ENCODE assay signal across 8 cellular contexts in the genomic region with DNA sequence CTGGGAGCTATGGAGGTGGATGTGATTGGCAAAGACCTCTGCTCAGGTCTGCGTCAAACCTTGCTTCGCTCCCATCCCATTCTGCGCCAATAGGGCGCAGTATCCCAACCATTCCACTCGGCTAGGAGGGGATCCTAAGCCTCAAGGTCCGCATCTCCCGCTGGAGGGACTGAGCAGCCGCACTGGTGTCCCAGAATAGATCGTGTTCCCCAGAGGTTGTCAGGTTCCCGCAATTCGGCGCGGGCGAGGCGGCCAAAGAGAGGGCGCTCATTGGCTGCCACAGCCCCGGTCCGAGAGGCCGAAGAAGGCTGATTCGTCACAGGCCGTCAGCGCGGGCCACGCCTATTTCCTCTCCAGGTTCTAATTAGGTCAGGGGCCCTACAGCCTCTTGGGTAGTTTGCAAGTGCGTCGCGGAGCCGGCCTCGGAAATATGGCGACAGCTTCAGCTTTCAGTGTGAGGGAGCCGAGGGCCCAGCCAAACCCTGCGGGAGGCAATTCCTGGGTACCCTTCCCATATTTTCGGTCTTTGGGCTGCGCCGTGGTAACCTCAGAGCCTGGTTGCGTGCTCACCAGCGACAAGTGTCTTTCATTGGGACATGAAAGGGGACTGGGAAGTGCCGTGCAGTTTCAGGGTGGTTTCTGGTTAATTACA. TPM values are rescaled to one million over a fixed set of nuclear protein-coding genes. Genes with fewer than 3 reads are reported as not detected.
A peak's percentile ranks its signal among the peaks of the same experiment; 100 is the strongest.
DNase-seq lines count a peak whose midpoint lies in the region; ATAC-seq and TF ChIP-seq lines count a peak whose summit lies in the region.

No MANE protein-coding gene starts in this region.

- H2BK15ac ChIP-seq in IMR-90 (ENCODE audit: low read depth, low read length), result peak overlapping the region; percentile 70; the same call in 1 of the 3 replicates

- TF ChIP-seq POLR2A in IMR-90 (IDR thresholded peaks at IDR 0.05; ENCODE audit: low read depth, low read length), result peak; percentile 67
- peak; percentile 68 for TF ChIP-seq POLR2A in testis (IDR thresholded peaks at IDR 0.05)

- H3K79me1 ChIP-seq in IMR-90 (ENCODE audit: low read depth in 1 of 2, low read length in 2 of 2), result peaks cover 0 to 8% of the 10 kb centered on the region in 2 experiments; a peak in 2 of 4 replicates

- H3K9me3 ChIP-seq in IMR-90 (ENCODE audit: control insufficient read depth, insufficient read depth, low read length) (no peaks in the 10 kb centered on the region), osteoblast (ENCODE audit: low read depth, low read length) (peaks cover 3% of the 10 kb centered on the region), testis (no peaks in the 10 kb centered on the region)

- H3K4me1 ChIP-seq in IMR-90 (ENCODE audit: control insufficient read depth, insufficient read depth, low read length) (peaks cover 6% of the 10 kb centered on the region; the same call in 1 of the 2 replicates), osteoblast (ENCODE audit: insufficient read depth, low read length) (peaks cover 26% of the 10 kb centered on the region), testis (peaks cover 5% of the 10 kb centered on the region)

- POLR2A ChIA-PET in IMR-90 (lab: Charles Lee; ENCODE audit: unreplicated experiment), result no interaction called here

- 0 out of 2 replicates have a peak, but pooled peaks have one; percentile 12 for TF ChIP-seq CTCF in IMR-90 (conservative IDR thresholded peaks at IDR 0.05; ENCODE audit: low read depth, low read length)
- no peak for TF ChIP-seq CTCF in osteoblast (IDR thresholded peaks at IDR 0.05; ENCODE audit: extremely low read depth, low read depth, low read length)
- peak in 1 of 3 experiments; percentile 24 for TF ChIP-seq CTCF in testis (IDR thresholded peaks at IDR 0.05)

- dilution Hi-C loops in IMR-90 (cut with HindIII; ENCODE audit: low sequenced_read_pairs, unreplicated experiment), result no loop called here

- CTCF ChIA-PET in IMR-90 (lab: Yijun Ruan, JAX), result interaction anchor here (0.6 to 3.8 kb wide), 6 partner anchors 9 to 168 kb away, joined by 3 to 18 read pairs (median 4); partner anchors contain the start of genes CCDC184 and PFKM

- ATAC-seq in GM21515 (IDR thresholded peaks at IDR 0.05; ENCODE audit: unreplicated experiment) (peak; percentile 100), IMR-90 (ENCODE audit: low read depth) (peak; percentile 92)

- peak overlapping the region; percentile 86 for H2AK9ac ChIP-seq in IMR-90 (replicated peaks; ENCODE audit: low read depth, low read length, poor library complexity)

- H2BK20ac ChIP-seq in IMR-90 (ENCODE audit: low read depth, low read length), result peak overlapping the region; percentile 37; the same call in 1 of the 2 replicates

- peak overlapping the region; percentile 99 for H4K8ac ChIP-seq in IMR-90 (ENCODE audit: low read depth in 2 of 2, low read length in 2 of 2)

- TF ChIP-seq RAD21 in IMR-90 (IDR thresholded peaks at IDR 0.05; ENCODE audit: low read length), result no peak

- peak overlapping the region; percentile 81 for H3K18ac ChIP-seq in IMR-90 (ENCODE audit: low read depth, low read length)

- H3K36me3 ChIP-seq in IMR-90 (ENCODE audit: control insufficient read depth, insufficient read depth, low read length), result no peaks in the 10 kb centered on the region
- H3K36me3 ChIP-seq in osteoblast (ENCODE audit: insufficient read depth, low read length), result no peaks in the 10 kb centered on the region
- H3K36me3 ChIP-seq in testis (ENCODE audit: low read depth, missing control alignments), result no peaks in the 10 kb centered on the region

- H3K27ac ChIP-seq in IMR-90 (ENCODE audit: insufficient read depth, low read length) (peak overlapping the region; percentile 77), osteoblast (ENCODE audit: low read depth, low read length) (peak overlapping the region; percentile 94), testis (peak overlapping the region; percentile 96 to 98)

- H3K4ac ChIP-seq in IMR-90 (ENCODE audit: low read depth, low read length), result peak overlapping the region; percentile 94

- peak overlapping the region; percentile 49 for H2AK5ac ChIP-seq in IMR-90 (ENCODE audit: low read depth, low read length)

- no TSS peak for BruUV-seq in IMR-90 (replicated peaks; lab: Mats Ljungman, UMichigan)

- in situ Hi-C loops in IMR-90 (cut with MboI; ENCODE audit: low sequenced_read_pairs), result no loop called here

- no peaks in the 10 kb centered on the region for H3K79me2 ChIP-seq in osteoblast (ENCODE audit: insufficient read depth, low read length)

- intact Hi-C loops in IMR-90 (cut with micrococcal nuclease) (loop anchor here (5.0 kb wide), 2 partner anchors 154 to 614 kb away; partner anchors contain the start of gene ZNF641), testis (cut with DNase I; ENCODE audit: low total_unique reads) (no loop called here)

- peak overlapping the region; percentile 93 for H3K4me2 ChIP-seq in IMR-90 (ENCODE audit: low read depth, low read length)
- peak overlapping the region; percentile 95 for H3K4me2 ChIP-seq in osteoblast (ENCODE audit: insufficient read depth, low read length)

- DNase-seq in DMS114 treated with DMSO at 0.1 percent for 48 hours (lab: John Stamatoyannopoulos, UW; ENCODE audit: unreplicated experiment) (peak; percentile 85), IMR-90 (peak; percentile 87), SK-N-DZ (ENCODE audit: low spot score) (peak; percentile 98), glomerular visceral epithelial cell (ENCODE audit: extremely low spot score) (peak; percentile 81), osteoblast (ENCODE audit: insufficient read length, low spot score, missing footprints) (peak; percentile 96), testis (peak; percentile 99)
- DNase-seq in activated naive CD4-positive, alpha-beta T cell treated with anti-CD3 and anti-CD28 coated beads, Interleukin-2, amount 50 U/mL, for 16 hours, result peak; percentile 87

- H3K27me3 ChIP-seq in IMR-90 (ENCODE audit: control insufficient read depth, insufficient read depth, low read length) (peaks cover 7% of the 10 kb centered on the region), osteoblast (ENCODE audit: insufficient read depth, low read length) (peaks cover 12% of the 10 kb centered on the region), testis (no peaks in the 10 kb centered on the region)

- 0 out of 2 replicates have a peak overlapping the region, but pooled peaks have one; percentile 71 for H3K56ac ChIP-seq in IMR-90 (ENCODE audit: extremely low read depth, insufficient read depth, low read length)

- peak overlapping the region; percentile 97 for H3K14ac ChIP-seq in IMR-90 (replicated peaks; ENCODE audit: low read depth, low read length)

- H2BK120ac ChIP-seq in IMR-90 (ENCODE audit: low read depth, low read length), result peak overlapping the region; percentile 66

- H3K4me3 ChIP-seq in IMR-90 (ENCODE audit: insufficient read depth, low read depth, low read length), result peak overlapping the region; percentile 55
- H3K4me3 ChIP-seq in osteoblast (ENCODE audit: insufficient read depth, low read length), result peak overlapping the region; percentile 95
- peak overlapping the region; percentile 76 to 88 for H3K4me3 ChIP-seq in testis

- peaks cover 3% of the 10 kb centered on the region; the same call in 1 of the 2 replicates for H3K9me1 ChIP-seq in IMR-90 (ENCODE audit: insufficient read depth, low read length)

- peak overlapping the region; percentile 80 for H3K9ac ChIP-seq in IMR-90 (ENCODE audit: low read depth, low read length)

- peak overlapping the region; percentile 90 for H4K5ac ChIP-seq in IMR-90 (ENCODE audit: low read depth, low read length)

- peak overlapping the region; percentile 96 for H4K91ac ChIP-seq in IMR-90 (ENCODE audit: insufficient read depth, low read depth, low read length)

- H2AFZ ChIP-seq in IMR-90 (replicated peaks; ENCODE audit: low read length, poor library complexity) (peak overlapping the region; percentile 96), osteoblast (ENCODE audit: low read length) (peak overlapping the region; percentile 100)

- peak overlapping the region; percentile 97 for H3K23ac ChIP-seq in IMR-90 (ENCODE audit: low read depth, low read length)

- peak overlapping the region; percentile 47 for H2BK5ac ChIP-seq in IMR-90 (ENCODE audit: low read depth, low read length, poor library complexity, severe bottlenecking)

- no peaks in the 10 kb centered on the region for H4K20me1 ChIP-seq in IMR-90 (ENCODE audit: insufficient read depth, low read length)
- no peaks in the 10 kb centered on the region for H4K20me1 ChIP-seq in osteoblast (ENCODE audit: insufficient read depth, low read length)

- 1% methylated on average over 31 of the region's 38 CpGs; no CpG with 5 or more reads in 1 of the 2 experiments for WGBS in IMR-90 (ENCODE audit: extremely low coverage in 2 of 2, insufficient read length in 1 of 2), 2 experiments
- 2% methylated on average over 25 to 37 of the region's 38 CpGs for WGBS in testis, 2 donors

TF ChIP-seq in IMR-90, 13 proteins besides CTCF, POLR2A, EP300 and RAD21 (continues in another document):
- TF ChIP-seq FOS (IDR thresholded peaks at IDR 0.05; ENCODE audit: low read depth, low read length), result no peak

RNA-seq across cellular contexts. Expression of gene OR10AD1, which starts 5.0 kb away (rescaled TPM):
- total RNA-seq in IMR-90 (2012; rRNA removed) (not detected in 2 replicates), osteoblast (not detected in 2 replicates), testis (not detected)
- polyA plus RNA-seq in IMR-90 (2012; rRNA removed) (not detected in 2 replicates), testis (ENCODE audit: insufficient read depth, low read depth, low replicate concordance) (0.66 TPM)
- polyA plus RNA-seq in IMR-90 (2012; cell fraction: cytosol; rRNA removed), result not detected in 2 replicates
- not detected in 2 replicates for polyA plus RNA-seq in IMR-90 (2012; cell fraction: nucleus; rRNA removed; ENCODE audit: low replicate concordance)
- not detected in 2 replicates for polyA plus RNA-seq in SK-N-DZ (2014; cell fraction: cytosol; rRNA removed)
- polyA plus RNA-seq in SK-N-DZ (2014; cell fraction: nucleus; rRNA removed), result not detected in 2 replicates

RNA-seq across cellular contexts. Expression of gene CCDC184, which starts 14.6 kb away (rescaled TPM):
- total RNA-seq in IMR-90 (2012; rRNA removed), result under 0.01 and 0.18 TPM in 2 replicates
- polyA plus RNA-seq in IMR-90 (2012; rRNA removed), result 0.22 TPM in 2 replicates
- 0.31 and 0.70 TPM in 2 replicates for polyA plus RNA-seq in IMR-90 (2012; cell fraction: cytosol; rRNA removed)
- polyA plus RNA-seq in IMR-90 (2012; cell fraction: nucleus; rRNA removed; ENCODE audit: low replicate concordance), result 0.17 and 0.32 TPM in 2 replicates
- polyA plus RNA-seq in SK-N-DZ (2014; cell fraction: cytosol; rRNA removed), result 10.0 and 10.2 TPM in 2 replicates
- 4.2 and 6.4 TPM in 2 replicates for polyA plus RNA-seq in SK-N-DZ (2014; cell fraction: nucleus; rRNA removed)
- under 0.01 TPM in 1 of 2 replicates, not detected in the other for total RNA-seq in osteoblast
- total RNA-seq in testis, result 1 to 10 TPM; 6.9 to 8.0 TPM
- 7.8 TPM for polyA plus RNA-seq in testis (ENCODE audit: insufficient read depth, low read depth, low replicate concordance)

RNA-seq across cellular contexts. Expression of gene ASB8, which starts 40.8 kb away (rescaled TPM):
- 20.8 and 26.7 TPM in 2 replicates for total RNA-seq in IMR-90 (2012; rRNA removed)
- 19.3 and 22.9 TPM in 2 replicates for polyA plus RNA-seq in IMR-90 (2012; rRNA removed)
- polyA plus RNA-seq in IMR-90 (2012; cell fraction: cytosol; rRNA removed), result 8.3 and 16.9 TPM in 2 replicates
- polyA plus RNA-seq in IMR-90 (2012; cell fraction: nucleus; rRNA removed; ENCODE audit: low replicate concordance), result 6.9 and 27.0 TPM in 2 replicates
- polyA plus RNA-seq in SK-N-DZ (2014; cell fraction: cytosol; rRNA removed), result 21.9 and 25.8 TPM in 2 replicates
- polyA plus RNA-seq in SK-N-DZ (2014; cell fraction: nucleus; rRNA removed), result 9.7 and 22.2 TPM in 2 replicates
- 35.5 and 35.9 TPM in 2 replicates for total RNA-seq in osteoblast
- total RNA-seq in testis, result 10 to 100 TPM; 34.7 to 55.4 TPM
- polyA plus RNA-seq in testis (ENCODE audit: insufficient read depth, low read depth, low replicate concordance), result 46.8 TPM

Comparison
In these comparisons a context has a peak if more than half of its experiments do, and no peak if none do; other contexts are left out.
1. Peak in every context shown above with its lines: DNase-seq, ATAC-seq, H3K4me3 ChIP-seq and H3K27ac ChIP-seq.